Comparison of ENCODE assay signal across 8 cellular contexts in the genomic region with DNA sequence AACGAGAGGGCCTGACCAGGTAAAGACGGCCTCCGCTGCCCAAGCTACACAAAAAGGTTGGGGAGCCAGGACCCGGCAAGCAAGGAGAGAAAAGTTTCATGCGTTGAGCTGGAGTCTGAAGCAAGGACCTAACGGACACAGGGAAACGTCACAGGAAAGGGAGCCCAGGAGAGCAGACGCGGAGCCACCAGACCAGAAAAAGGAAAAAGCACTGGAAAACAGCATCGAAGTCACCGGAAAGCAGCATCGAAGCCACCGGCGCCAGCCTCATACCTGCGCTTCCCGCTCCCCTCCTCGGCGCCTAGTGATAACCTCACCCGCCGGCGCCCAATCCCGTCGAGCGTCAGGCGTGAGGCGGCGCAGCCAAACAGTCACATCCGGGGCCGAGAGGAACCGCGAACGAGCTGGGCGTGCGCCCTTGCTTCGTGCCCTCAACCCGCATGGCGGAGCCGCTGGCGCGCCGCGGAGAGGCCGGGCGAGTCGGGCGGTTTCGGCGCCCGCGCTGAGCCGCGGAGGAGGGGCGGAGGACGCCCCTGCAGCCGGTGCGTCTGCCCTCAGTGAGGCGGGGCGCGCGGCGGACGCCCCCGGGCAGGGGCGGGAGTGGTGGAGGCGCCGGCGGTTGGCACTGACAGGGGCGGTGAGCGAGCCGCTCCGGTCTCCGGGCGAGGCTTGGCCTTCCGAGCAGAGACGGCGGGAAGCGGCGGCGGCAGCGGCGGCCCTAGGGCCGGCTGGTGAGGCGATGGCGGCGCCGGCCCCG. TPM values are rescaled to one million over a fixed set of nuclear protein-coding genes. Genes with fewer than 3 reads are reported as not detected.
DNase-seq lines count a peak whose midpoint lies in the region; ATAC-seq and TF ChIP-seq lines count a peak whose summit lies in the region.

A gene with protein sequence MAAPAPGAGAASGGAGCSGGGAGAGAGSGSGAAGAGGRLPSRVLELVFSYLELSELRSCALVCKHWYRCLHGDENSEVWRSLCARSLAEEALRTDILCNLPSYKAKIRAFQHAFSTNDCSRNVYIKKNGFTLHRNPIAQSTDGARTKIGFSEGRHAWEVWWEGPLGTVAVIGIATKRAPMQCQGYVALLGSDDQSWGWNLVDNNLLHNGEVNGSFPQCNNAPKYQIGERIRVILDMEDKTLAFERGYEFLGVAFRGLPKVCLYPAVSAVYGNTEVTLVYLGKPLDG (plus strand): TSS at position 415 of the 757 bp plus-strand sequence. CDS start 325 bp downstream, at position 740.
A gene (minus strand): TSS at position 309 of the 757 bp plus-strand sequence. CDS start 7,079 bp downstream, outside the sequence.

- peak; percentile 96 for DNase-seq in EL
- peak; percentile 95 for DNase-seq in H4 (ENCODE audit: low spot score)
- DNase-seq in LNCaP clone FGC (ENCODE audit: low read depth): peak; percentile 85
- peak; percentile 97 for DNase-seq in RPMI8226
- peak; percentile 89 to 94 for DNase-seq in activated T-helper 1 cell treated with anti-CD3 and anti-CD28 coated beads, Interleukin-2, amount 50 U/mL, for 16 hours (ENCODE audit: low read depth in 1 of 2, low spot score in 1 of 2)
- DNase-seq in fibroblast of gingiva (ENCODE audit: low read depth): peak; percentile 94
- DNase-seq in naive B cell: peak; percentile 95
- DNase-seq in stimulated activated effector memory CD8-positive, alpha-beta T cell treated with anti-CD3 and anti-CD28 coated beads, Interleukin-12 subunit alpha, Interleukin-12 subunit beta, amount 100 ng/mL, for 72 hours (ENCODE audit: low spot score in 2 of 2): peak; percentile 92 to 96

- H3K9me3 Mint-ChIP-seq in naive B cell: no peaks in the 10 kb centered on the region
- no peaks in the 10 kb centered on the region for H3K9me3 Mint-ChIP-seq in stimulated activated effector memory CD8-positive, alpha-beta T cell treated with anti-CD3 and anti-CD28 coated beads, Interleukin-12 subunit alpha, Interleukin-12 subunit beta, amount 100 ng/mL, for 72 hours

- H3K36me3 Mint-ChIP-seq in naive B cell: no peaks in the 10 kb centered on the region
- H3K36me3 Mint-ChIP-seq in stimulated activated effector memory CD8-positive, alpha-beta T cell treated with anti-CD3 and anti-CD28 coated beads, Interleukin-12 subunit alpha, Interleukin-12 subunit beta, amount 100 ng/mL, for 72 hours: peaks cover 51% of the 10 kb centered on the region

- peak within 1 kb of the TSS; percentile 96 to 97 (median 96) for H3K27ac Mint-ChIP-seq in naive B cell
- H3K27ac Mint-ChIP-seq in stimulated activated effector memory CD8-positive, alpha-beta T cell treated with anti-CD3 and anti-CD28 coated beads, Interleukin-12 subunit alpha, Interleukin-12 subunit beta, amount 100 ng/mL, for 72 hours: peak within 1 kb of the TSS; percentile 91

- H3K4me3 Mint-ChIP-seq in naive B cell: peak within 1 kb of the TSS; percentile 79 to 98 (median 97)
- H3K4me3 Mint-ChIP-seq in stimulated activated effector memory CD8-positive, alpha-beta T cell treated with anti-CD3 and anti-CD28 coated beads, Interleukin-12 subunit alpha, Interleukin-12 subunit beta, amount 100 ng/mL, for 72 hours: peak within 1 kb of the TSS; percentile 83

- TF ChIP-seq CTCF in LNCaP clone FGC (IDR thresholded peaks at IDR 0.05; ENCODE audit: control insufficient read depth, extremely low read depth, insufficient read depth): no peak

- H3K4me3 ChIP-seq in LNCaP clone FGC (ENCODE audit: low read depth, low read length): peak within 1 kb of the TSS; percentile 98

- peak; percentile 91 to 92 for ATAC-seq in naive B cell (ENCODE audit: low read depth in 2 of 2)
- peak; percentile 98 for ATAC-seq in stimulated activated effector memory CD8-positive, alpha-beta T cell treated with anti-CD3 and anti-CD28 coated beads, Interleukin-12 subunit alpha, Interleukin-12 subunit beta, amount 100 ng/mL, for 72 hours

- H3K27me3 Mint-ChIP-seq in naive B cell: no peaks in the 10 kb centered on the region

- H3K4me1 Mint-ChIP-seq in naive B cell: peaks cover 16 to 38% (median 17%) of the 10 kb centered on the region in 3 donors
- H3K4me1 Mint-ChIP-seq in stimulated activated effector memory CD8-positive, alpha-beta T cell treated with anti-CD3 and anti-CD28 coated beads, Interleukin-12 subunit alpha, Interleukin-12 subunit beta, amount 100 ng/mL, for 72 hours: peaks cover 40% of the 10 kb centered on the region

RNA-seq across cellular contexts. Expression of the first gene that starts in this region (rescaled TPM):
- 18.0 and 19.2 TPM in 2 replicates for total RNA-seq in H4 (2014; rRNA removed; shearing (Covaris generic))
- polyA plus RNA-seq in naive B cell (ENCODE audit: low read depth in 6 of 6): 1 to 10 TPM; 2.5 to 4.1 (median 2.8) TPM

RNA-seq across cellular contexts. Expression of the second gene that starts in this region (rescaled TPM):
- total RNA-seq in H4 (2014; rRNA removed; shearing (Covaris generic)): 12.4 and 24.1 TPM in 2 replicates
- polyA plus RNA-seq in naive B cell (ENCODE audit: low read depth in 6 of 6): 10 to 100 TPM; 11.9 to 22.7 (median 16.0) TPM

Comparison
In these comparisons a context has a peak if more than half of its experiments do, and no peak if none do; other contexts are left out.
1. Peak in every context shown above with its lines: DNase-seq, ATAC-seq and H3K4me3 ChIP-seq.